ENCODE assay signal across 8 cellular contexts in the genomic region with DNA sequence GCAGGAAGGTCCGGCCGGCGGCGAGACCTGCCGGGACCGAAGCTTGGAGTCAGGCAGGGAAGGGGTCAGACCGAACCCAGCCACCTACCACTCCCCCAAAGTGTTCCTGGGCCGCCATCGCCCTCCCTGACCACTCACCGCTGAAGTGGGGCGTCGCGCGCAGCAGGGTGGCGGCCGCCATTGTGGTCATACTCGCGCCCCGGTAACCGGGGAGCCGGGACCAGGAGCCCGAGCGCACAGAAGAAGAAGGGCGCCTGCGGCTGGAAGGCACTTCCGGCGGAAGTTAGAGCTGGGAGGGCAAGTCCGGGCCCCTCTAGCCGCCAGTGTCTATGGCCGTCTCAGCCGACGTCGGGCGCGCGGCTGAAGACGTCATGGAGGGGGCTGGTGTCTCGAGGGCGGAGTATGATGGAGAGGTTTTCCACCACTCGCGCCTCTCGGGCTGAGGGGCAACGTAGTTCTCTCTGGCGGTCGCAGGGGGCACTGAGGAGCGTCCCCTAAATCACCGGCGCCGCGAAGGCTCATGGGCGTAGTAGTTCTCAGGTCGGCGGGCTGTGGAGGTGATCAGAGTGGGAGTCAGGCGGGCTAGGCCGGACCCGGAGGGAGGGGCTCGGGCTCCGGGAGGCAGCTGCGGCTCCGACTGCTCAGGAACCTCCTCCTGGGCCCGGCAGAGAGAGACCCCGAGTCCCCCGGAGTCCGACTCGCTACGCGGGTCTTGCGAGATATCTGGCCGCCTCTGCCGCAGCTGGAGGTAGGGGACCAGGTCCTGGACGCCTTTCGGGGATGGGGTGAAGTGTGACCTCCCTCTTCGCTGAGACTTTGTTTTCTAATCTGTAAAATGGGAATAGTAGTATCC. TPM values are rescaled to one million over a fixed set of nuclear protein-coding genes. Genes with fewer than 3 reads are reported as not detected.
DNase-seq lines count a peak whose midpoint lies in the region; FAIRE-seq and TF ChIP-seq lines count a peak whose summit lies in the region.

Gene TUFM (minus strand): TSS at position 269 of the 853 bp plus-strand sequence. CDS start 79 bp downstream, at position 190.

- peaks cover 16% of the 10 kb centered on the region for H4K20me1 ChIP-seq in Loucy (ENCODE audit: insufficient read depth, low read length, poor library complexity, severe bottlenecking)

- peak within 1 kb of the TSS; percentile 87 for H3K9ac ChIP-seq in Loucy (ENCODE audit: low read depth, low read length, poor library complexity, severe bottlenecking)

- 0 to 1% (median 0%) methylated on average over 15 to 73 of the region's 73 CpGs for WGBS in stomach, 5 donors

- H3K9me3 ChIP-seq in Loucy (ENCODE audit: insufficient read depth, low read depth, low read length) (no peaks in the 10 kb centered on the region), stomach (no peaks in the 10 kb centered on the region)

- H3K27me3 Mint-ChIP-seq in nephron progenitor cell (ENCODE audit: low read depth, poor library complexity), result no peaks in the 10 kb centered on the region

- H3F3A ChIP-seq in Loucy (ENCODE audit: low read depth), result no peaks in the 10 kb centered on the region

- H3K27ac ChIP-seq in stomach, result peak within 1 kb of the TSS; percentile 82 to 93 (median 89)

- H3K27me3 ChIP-seq in Loucy (ENCODE audit: insufficient read depth, low read length, poor library complexity, severe bottlenecking) (no peaks in the 10 kb centered on the region), stomach (no peaks in the 10 kb centered on the region)

- H2AFZ ChIP-seq in Loucy (ENCODE audit: low read length), result peak within 1 kb of the TSS; percentile 90

- H3K9me3 Mint-ChIP-seq in nephron progenitor cell, result no peaks in the 10 kb centered on the region

- peak; percentile 61 for TF ChIP-seq POLR2A in H54 (IDR thresholded peaks at IDR 0.05; ENCODE audit: low read depth, low read length)
- TF ChIP-seq POLR2A in stomach (IDR thresholded peaks at IDR 0.05), result peak in 1 of 4 donors; percentile 6

- H3K9me2 ChIP-seq in Loucy (replicated peaks; ENCODE audit: low read depth, low read length), result no peaks in the 10 kb centered on the region

- peak within 1 kb of the TSS; percentile 84 for H3K4me2 ChIP-seq in Loucy (ENCODE audit: low read depth, low read length, poor library complexity, severe bottlenecking)

- H3K4me3 ChIP-seq in Loucy (ENCODE audit: low read length, poor library complexity, severe bottlenecking), result peak within 1 kb of the TSS; percentile 93
- H3K4me3 ChIP-seq in fibroblast of the aortic adventitia (ENCODE audit: low read depth, low read length), result peak within 1 kb of the TSS; percentile 99
- H3K4me3 ChIP-seq in stomach, result peak within 1 kb of the TSS; percentile 95 to 98 (median 96)

- peaks cover 20% of the 10 kb centered on the region for H3K36me3 Mint-ChIP-seq in nephron progenitor cell (ENCODE audit: low read depth)

- peak within 1 kb of the TSS; percentile 97 for H3K27ac Mint-ChIP-seq in nephron progenitor cell

- no peak for TF ChIP-seq EP300 in stomach (IDR thresholded peaks at IDR 0.05)

- DNase-seq in ELR (ENCODE audit: low read depth) (peak; percentile 99), H54 (ENCODE audit: insufficient read length, low spot score) (peak; percentile 82), SHP77 (lab: John Stamatoyannopoulos, UW) (peak; percentile 98 to 99), fibroblast of the aortic adventitia (ENCODE audit: low read depth) (peak; percentile 98), nephron progenitor cell (peak; percentile 97), stomach (peak; percentile 96)
- DNase-seq in activated effector memory CD4-positive, alpha-beta T cell treated with anti-CD3 and anti-CD28 coated beads, Interleukin-2, amount 50 U/mL, for 16 hours, result peak; percentile 99

- H3K4me1 Mint-ChIP-seq in nephron progenitor cell, result peaks cover 28% of the 10 kb centered on the region

- H3K36me3 ChIP-seq in Loucy (ENCODE audit: insufficient read depth, low read length), result peaks cover 26% of the 10 kb centered on the region; the same call in 1 of the 2 replicates
- H3K36me3 ChIP-seq in stomach, result peaks cover 27 to 38% (median 37%) of the 10 kb centered on the region in 4 donors

- no peak for FAIRE-seq in H54 (lab: Jason Lieb, UNC)

- peaks cover 14% of the 10 kb centered on the region for H3K4me1 ChIP-seq in Loucy (ENCODE audit: insufficient read depth, low read length, poor library complexity, severe bottlenecking)
- H3K4me1 ChIP-seq in stomach, result peaks cover 19 to 35% (median 32%) of the 10 kb centered on the region in 4 donors

- TF ChIP-seq CTCF in Loucy (conservative IDR thresholded peaks at IDR 0.05; ENCODE audit: low read length), result peak; percentile 71
- TF ChIP-seq CTCF in fibroblast of the aortic adventitia (IDR thresholded peaks at IDR 0.05; ENCODE audit: insufficient read depth, low read length), result peak; percentile 88
- TF ChIP-seq CTCF in nephron progenitor cell (IDR thresholded peaks at IDR 0.05), result peak; percentile 72
- TF ChIP-seq CTCF in stomach (IDR thresholded peaks at IDR 0.05), result peak in 5 of 7 experiments; percentile 40 to 72 (median 59)

- intact Hi-C loops in stomach (cut with DNase I; ENCODE audit: low total_unique reads), result no loop called here

- H3K79me2 ChIP-seq in Loucy (ENCODE audit: insufficient read depth, low read length), result peaks cover 34% of the 10 kb centered on the region

- peak within 1 kb of the TSS; percentile 98 for H3K4me3 Mint-ChIP-seq in nephron progenitor cell

RNA-seq across cellular contexts. Expression of gene TUFM, which starts in this region (rescaled TPM):
- total RNA-seq in fibroblast of the aortic adventitia (ENCODE audit: low replicate concordance) (74.6 and 133 TPM in 2 replicates), stomach (100 to 1,000 TPM in 1 of 5 donors, 10 to 100 TPM in 4; 49.8 to 186 (median 68.8) TPM)
- 100 to 1,000 TPM; 128 to 286 (median 145) TPM for polyA plus RNA-seq in stomach

Comparison
In these comparisons a context has a peak if more than half of its experiments do, and no peak if none do; other contexts are left out.
1. Peak in every context shown above with its lines: DNase-seq, H3K4me3 ChIP-seq and H3K27ac ChIP-seq.